11 cellular contexts compared by ENCODE assay signal in genomic region chr12:64670039-64670438, GRCh38. TPM values are rescaled to one million over a fixed set of nuclear protein-coding genes. Genes with fewer than 3 reads are reported as not detected.
DNase-seq lines count a peak whose midpoint lies in the region; ATAC-seq, FAIRE-seq and TF ChIP-seq lines count a peak whose summit lies in the region.
"Had no signal": no experiment of that assay in that cellular context is flagged by ENCODE, and none has a peak within 500 bp of the region (broad histone marks: within the 10 kb centered on the region; RNA-seq: fewer than 3 reads in every experiment).

No MANE protein-coding gene starts in this region.

- H3K4me3 ChIP-seq in SK-N-SH (ENCODE audit: low read depth in 2 of 2, low read length in 1 of 2) (no peak overlapping the region), gastroesophageal sphincter (no peak overlapping the region)

- CTCF ChIA-PET in SK-N-SH (lab: Yijun Ruan, JAX), result interaction anchor here (0.8 to 1.7 kb wide), 6 partner anchors 9 to 286 kb away, joined by 3 to 6 read pairs (median 4); no protein-coding TSS in a partner anchor

- no peak overlapping the region for H3K9ac ChIP-seq in SK-N-SH

- peak overlapping the region; percentile 50; the same call in 1 of the 2 replicates for H3K4me2 ChIP-seq in SK-N-SH

- H3K27me3 Mint-ChIP-seq in activated CD4-positive, alpha-beta T cell treated with anti-CD3 and anti-CD28 coated beads, Interleukin-2, amount 10 ng/mL, durations not matched to agents 24 days and 14 days, result no peaks in the 10 kb centered on the region
- H3K27me3 Mint-ChIP-seq in stimulated activated memory B cell treated with anti-CD40 and anti-IgM and Interleukin-4, amounts not matched to agents 10 μg/mL and 1 μg/mL and 100 μg/mL, for 72 hours, result no peaks in the 10 kb centered on the region
- H3K27me3 Mint-ChIP-seq: dendritic cell treated with granulocyte-macrophage colony-stimulating factor and Interleukin-4, amounts not matched to agents 40 ng/mL and 50 ng/mL, for 4 days had no signal

- peaks cover 4% of the 10 kb centered on the region for H3K36me3 Mint-ChIP-seq in activated CD4-positive, alpha-beta T cell treated with anti-CD3 and anti-CD28 coated beads, Interleukin-2, amount 10 ng/mL, durations not matched to agents 24 days and 14 days (ENCODE audit: low read depth)
- H3K36me3 Mint-ChIP-seq in stimulated activated memory B cell treated with anti-CD40 and anti-IgM and Interleukin-4, amounts not matched to agents 10 μg/mL and 1 μg/mL and 100 μg/mL, for 72 hours, result peaks cover 5% of the 10 kb centered on the region

- FAIRE-seq in D721Med (lab: Jason Lieb, UNC), result no peak

- TF ChIP-seq CTCF in SK-N-SH (IDR thresholded peaks at IDR 0.05) (peak; percentile 13; the same call in 1 of the 2 replicates), gastroesophageal sphincter (IDR thresholded peaks at IDR 0.05) (peak in 1 of 4 experiments; percentile 7), D721Med (IDR thresholded peaks at IDR 0.05; ENCODE audit: insufficient read depth, missing control alignments) (no peak)

- H3K9me3 ChIP-seq in SK-N-SH, result no peaks in the 10 kb centered on the region
- H3K9me3 ChIP-seq in gastroesophageal sphincter, result no peaks in the 10 kb centered on the region

- TF ChIP-seq EP300 in SK-N-SH (IDR thresholded peaks at IDR 0.05; ENCODE audit: borderline replicate concordance in 1 of 2, low read depth in 1 of 2, low read length in 1 of 2) (no peak), gastroesophageal sphincter (IDR thresholded peaks at IDR 0.05) (no peak)

- peak overlapping the region; percentile 83 for H3K4me3 Mint-ChIP-seq in activated CD4-positive, alpha-beta T cell treated with anti-CD3 and anti-CD28 coated beads, Interleukin-2, amount 10 ng/mL, durations not matched to agents 24 days and 14 days
- H3K4me3 Mint-ChIP-seq in stimulated activated memory B cell treated with anti-CD40 and anti-IgM and Interleukin-4, amounts not matched to agents 10 μg/mL and 1 μg/mL and 100 μg/mL, for 72 hours, result peak overlapping the region; percentile 63
- H3K4me3 Mint-ChIP-seq: dendritic cell treated with granulocyte-macrophage colony-stimulating factor and Interleukin-4, amounts not matched to agents 40 ng/mL and 50 ng/mL, for 4 days had no signal

- peak overlapping the region; percentile 91 for H3K27ac Mint-ChIP-seq in activated CD4-positive, alpha-beta T cell treated with anti-CD3 and anti-CD28 coated beads, Interleukin-2, amount 10 ng/mL, durations not matched to agents 24 days and 14 days
- peak overlapping the region; percentile 87 for H3K27ac Mint-ChIP-seq in stimulated activated memory B cell treated with anti-CD40 and anti-IgM and Interleukin-4, amounts not matched to agents 10 μg/mL and 1 μg/mL and 100 μg/mL, for 72 hours

- no peaks in the 10 kb centered on the region for H3F3A ChIP-seq in SK-N-SH (replicated peaks; ENCODE audit: insufficient read depth)

- no peaks in the 10 kb centered on the region for H3K36me3 ChIP-seq in SK-N-SH (replicated peaks in 1 of 2; ENCODE audit: control insufficient read depth in 1 of 2, insufficient read depth in 2 of 2, low read length in 1 of 2)
- H3K36me3 ChIP-seq in gastroesophageal sphincter, result no peaks in the 10 kb centered on the region

- peaks cover 58 to 60% of the 10 kb centered on the region in 2 experiments for H3K4me1 ChIP-seq in SK-N-SH (ENCODE audit: control insufficient read depth in 1 of 2, insufficient read depth in 2 of 2, low read depth in 1 of 2, low read length in 1 of 2)
- peaks cover 26 to 100% (median 76%) of the 10 kb centered on the region in 3 donors for H3K4me1 ChIP-seq in gastroesophageal sphincter

- peaks cover 65% of the 10 kb centered on the region for H3K79me2 ChIP-seq in SK-N-SH (ENCODE audit: insufficient read depth)

- H3K27ac ChIP-seq in SK-N-SH (ENCODE audit: low read depth in 2 of 2, low read length in 1 of 2) (peak overlapping the region in 1 of 2 experiments; percentile 83; a peak in 2 of 4 replicates), gastroesophageal sphincter (peak overlapping the region; percentile 51 to 85 (median 72))

- no peaks in the 10 kb centered on the region for H3K27me3 ChIP-seq in SK-N-SH (ENCODE audit: insufficient read depth)
- no peaks in the 10 kb centered on the region for H3K27me3 ChIP-seq in gastroesophageal sphincter

- H4K20me1 ChIP-seq in SK-N-SH (ENCODE audit: insufficient read depth), result no peaks in the 10 kb centered on the region

- no peak for ATAC-seq in gastroesophageal sphincter
- no peak for ATAC-seq in stimulated activated memory B cell treated with anti-CD40 and anti-IgM and Interleukin-4, amounts not matched to agents 10 μg/mL and 1 μg/mL and 100 μg/mL, for 72 hours

- no peak for TF ChIP-seq RAD21 in SK-N-SH (IDR thresholded peaks at IDR 0.05; ENCODE audit: low read length)

- no peaks in the 10 kb centered on the region for H3K9me3 Mint-ChIP-seq in activated CD4-positive, alpha-beta T cell treated with anti-CD3 and anti-CD28 coated beads, Interleukin-2, amount 10 ng/mL, durations not matched to agents 24 days and 14 days
- no peaks in the 10 kb centered on the region for H3K9me3 Mint-ChIP-seq in stimulated activated memory B cell treated with anti-CD40 and anti-IgM and Interleukin-4, amounts not matched to agents 10 μg/mL and 1 μg/mL and 100 μg/mL, for 72 hours
- H3K9me3 Mint-ChIP-seq: dendritic cell treated with granulocyte-macrophage colony-stimulating factor and Interleukin-4, amounts not matched to agents 40 ng/mL and 50 ng/mL, for 4 days had no signal

- POLR2A ChIA-PET in SK-N-SH (lab: Yijun Ruan, JAX), result interaction anchor here (0.6 to 0.7 kb wide), 3 partner anchors 7 to 60 kb away, joined by 3 to 4 read pairs (median 4); no protein-coding TSS in a partner anchor

- no peaks in the 10 kb centered on the region for H3K9me2 ChIP-seq in SK-N-SH

- TF ChIP-seq POLR2A in gastroesophageal sphincter (IDR thresholded peaks at IDR 0.05), result no peak

- DNase-seq in activated CD4-positive, alpha-beta T cell treated with anti-CD3 and anti-CD28 coated beads, Interleukin-2, amount 10 ng/mL, durations not matched to agents 24 days and 14 days, result peak; percentile 67
- no peak for DNase-seq in activated CD4-positive, alpha-beta T cell treated with anti-CD3 and anti-CD28 coated beads for 48 hours
- DNase-seq in SK-N-SH (peak; percentile 34), D721Med (ENCODE audit: insufficient read length, low spot score) (no peak), GOT3 (lab: John Stamatoyannopoulos, UW) (no peak)
- DNase-seq in stimulated activated CD4-positive, alpha-beta T cell treated with anti-CD3 and anti-CD28 coated beads, Interleukin-2, amount 100 ng/mL, for 24 hours, result no peak
- DNase-seq: NCI-H774, substantia nigra had no signal

- peaks cover 84% of the 10 kb centered on the region for H3K4me1 Mint-ChIP-seq in activated CD4-positive, alpha-beta T cell treated with anti-CD3 and anti-CD28 coated beads, Interleukin-2, amount 10 ng/mL, durations not matched to agents 24 days and 14 days
- peaks cover 93% of the 10 kb centered on the region for H3K4me1 Mint-ChIP-seq in stimulated activated memory B cell treated with anti-CD40 and anti-IgM and Interleukin-4, amounts not matched to agents 10 μg/mL and 1 μg/mL and 100 μg/mL, for 72 hours

- 67% methylated on average over 4 of the region's 4 CpGs for WGBS in SK-N-SH (ENCODE audit: low lambda C conversion rate)
- WGBS in gastroesophageal sphincter (ENCODE audit: low coverage in 1 of 2), 2 donors, result 13 to 37% methylated on average over 4 of the region's 4 CpGs

- H2AFZ ChIP-seq in SK-N-SH (ENCODE audit: low read depth), result no peak overlapping the region; the same call in 1 of the 2 replicates

- intact Hi-C loops in activated CD4-positive, alpha-beta T cell treated with anti-CD3 and anti-CD28 coated beads, Interleukin-2, amount 10 ng/mL, durations not matched to agents 24 days and 14 days (cut with micrococcal nuclease), result loop anchor here (2.0 kb wide), 1 partner anchor 29 kb away; no protein-coding TSS in a partner anchor

TF ChIP-seq in SK-N-SH, 30 proteins besides CTCF, POLR2A, EP300 and RAD21:
- no peak for TF ChIP-seq RFX5 (IDR thresholded peaks at IDR 0.05; ENCODE audit: low read length)
- peak; percentile 51; the same call in 1 of the 2 replicates for TF ChIP-seq MXI1 (IDR thresholded peaks at IDR 0.05; ENCODE audit: low read depth, low read length)
- no peak for TF ChIP-seq FOXM1 (IDR thresholded peaks at IDR 0.05; ENCODE audit: low read depth)
- TF ChIP-seq REST (IDR thresholded peaks at IDR 0.05; ENCODE audit: low read depth, low read length), result peak; percentile 59; the same call in 1 of the 2 replicates

RNA-seq across cellular contexts. Expression of gene RASSF3, which starts 59.7 kb away (rescaled TPM):
- 40.8 and 43.1 TPM in 2 replicates for total RNA-seq in activated CD4-positive, alpha-beta T cell treated with anti-CD3 and anti-CD28 coated beads, Interleukin-2, amount 10 ng/mL, durations not matched to agents 24 days and 14 days
- 11.1 and 15.0 TPM in 2 replicates for polyA plus RNA-seq in SK-N-SH (2012; rRNA removed)
- polyA plus RNA-seq in SK-N-SH (2012; cell fraction: cytosol; rRNA removed), result 10.6 and 12.3 TPM in 2 replicates
- polyA plus RNA-seq in SK-N-SH (2012; cell fraction: nucleus; rRNA removed), result 6.8 and 7.0 TPM in 2 replicates
- 100 to 1,000 TPM; 149 to 332 (median 182) TPM for total RNA-seq in gastroesophageal sphincter

Comparison
In these comparisons a context has a peak if more than half of its experiments do, and no peak if none do; other contexts are left out.
1. DNase-seq: peak in activated CD4-positive, alpha-beta T cell treated with anti-CD3 and anti-CD28 coated beads, Interleukin-2, amount 10 ng/mL, durations not matched to agents 24 days and 14 days (single experiment) and SK-N-SH (single experiment); none in activated CD4-positive, alpha-beta T cell treated with anti-CD3 and anti-CD28 coated beads for 48 hours (single experiment), stimulated activated CD4-positive, alpha-beta T cell treated with anti-CD3 and anti-CD28 coated beads, Interleukin-2, amount 100 ng/mL, for 24 hours (0 of 2), D721Med (single experiment) and GOT3 (single experiment).